In genomic region chr10:133158437-133158755, GRCh38 we compare ENCODE assay signal across 12 cellular contexts. TPM values are rescaled to one million over a fixed set of nuclear protein-coding genes. Genes with fewer than 3 reads are reported as not detected.
DNase-seq lines count a peak whose midpoint lies in the region; ATAC-seq and TF ChIP-seq lines count a peak whose summit lies in the region.
"Had no signal": no experiment of that assay in that cellular context is flagged by ENCODE, and none has a peak within 500 bp of the region (broad histone marks: within the 10 kb centered on the region; RNA-seq: fewer than 3 reads in every experiment).

No MANE protein-coding gene starts in this region.

- H3K27ac Mint-ChIP-seq in H9 = no peak overlapping the region
- no peak overlapping the region for H3K27ac Mint-ChIP-seq in chondrocyte (ENCODE audit: unreplicated experiment)
- no peak overlapping the region for H3K27ac Mint-ChIP-seq in nephron
- H3K27ac Mint-ChIP-seq: B cell; CD4-positive, alpha-beta T cell; IgD-negative memory B cell had no signal

- peaks cover 7 to 10% (median 9%) of the 10 kb centered on the region in 3 experiments; a peak in 6 of 7 replicates for H3K36me3 Mint-ChIP-seq in H9 (ENCODE audit: insufficient read depth in 1 of 3, low read depth in 3 of 3)
- no peaks in the 10 kb centered on the region for H3K36me3 Mint-ChIP-seq in chondrocyte (ENCODE audit: low read depth)
- no peaks in the 10 kb centered on the region for H3K36me3 Mint-ChIP-seq in nephron (ENCODE audit: low read depth)
- H3K36me3 Mint-ChIP-seq: IgD-negative memory B cell had no signal

- no peak overlapping the region for H4K5ac ChIP-seq in H9 (ENCODE audit: insufficient read length, low read depth, low read length)

- H3K4me1 ChIP-seq in H9 (ENCODE audit: insufficient read depth, low read length) (no peaks in the 10 kb centered on the region; the same call in 1 of the 2 replicates), esophagus squamous epithelium (peaks cover 7 to 30% (median 12%) of the 10 kb centered on the region in 3 donors)
- H3K4me1 ChIP-seq: HAP-1 had no signal

- H2AK5ac ChIP-seq in H9 (ENCODE audit: insufficient read length, low read length) = no peak overlapping the region

- H3K27ac ChIP-seq in H9 (ENCODE audit: insufficient read length, low read depth, low read length) (no peak overlapping the region), esophagus squamous epithelium (no peak overlapping the region)
- H3K27ac ChIP-seq: GM23248 had no signal

- H3K79me2 ChIP-seq in H9 (ENCODE audit: insufficient read depth, low read length) = no peaks in the 10 kb centered on the region

- H3K9me3 Mint-ChIP-seq in H9 (peaks cover 3 to 4% of the 10 kb centered on the region in 2 experiments; a peak in 1 of 5 replicates), chondrocyte (ENCODE audit: low read depth) (no peaks in the 10 kb centered on the region), nephron (peaks cover 3% of the 10 kb centered on the region)
- H3K9me3 Mint-ChIP-seq: CD4-positive, alpha-beta T cell; IgD-negative memory B cell had no signal

- H3K36me3 ChIP-seq in esophagus squamous epithelium = no peaks in the 10 kb centered on the region
- H3K36me3 ChIP-seq: HAP-1 had no signal

- H3K4me2 ChIP-seq in H9 (ENCODE audit: insufficient read depth, insufficient read length, low read length) = no peak overlapping the region

- H2BK120ac ChIP-seq in H9 (ENCODE audit: low read depth, low read length, poor library complexity, severe bottlenecking) = no peak overlapping the region

- H3K23me2 ChIP-seq in H9 (ENCODE audit: insufficient read length, low read depth, low read length, poor library complexity, severe bottlenecking) = peaks cover 10% of the 10 kb centered on the region

- no CpG with 5 or more reads among the region's 12 CpGs for WGBS in H9 (ENCODE audit: extremely low coverage, insufficient read length, low lambda C conversion rate)
- WGBS in esophagus squamous epithelium, 2 donors = 49 to 53% methylated on average over 9 to 12 of the region's 12 CpGs

- DNase-seq in H9 (peak; percentile 32), chondrocyte (ENCODE audit: low spot score) (peak; percentile 54), retina (peak; percentile 32), esophagus squamous epithelium (lab: John Stamatoyannopoulos, UW) (no peak), NCI-H1694 (lab: John Stamatoyannopoulos, UW) (no peak)
- DNase-seq: CD4-positive, alpha-beta T cell had no signal

- H2BK5ac ChIP-seq in H9 (ENCODE audit: insufficient read length, low read length) = no peak overlapping the region

- no peak overlapping the region for H4K8ac ChIP-seq in H9 (replicated peaks; ENCODE audit: insufficient read length, low read depth, low read length)

- peak overlapping the region in 1 of 2 experiments; percentile 42; a peak in 1 of 5 replicates for H3K4me3 Mint-ChIP-seq in H9
- H3K4me3 Mint-ChIP-seq in chondrocyte (ENCODE audit: unreplicated experiment) = no peak overlapping the region
- peak overlapping the region in 2 of 3 experiments; percentile 41 to 63 for H3K4me3 Mint-ChIP-seq in nephron
- H3K4me3 Mint-ChIP-seq: CD4-positive, alpha-beta T cell had no signal

- no peak overlapping the region for H2BK20ac ChIP-seq in H9 (ENCODE audit: low read depth, low read length, poor library complexity, severe bottlenecking)

- H3K27me3 Mint-ChIP-seq in H9 (ENCODE audit: low read depth) = peaks cover 3% of the 10 kb centered on the region
- peaks cover 36% of the 10 kb centered on the region for H3K27me3 Mint-ChIP-seq in chondrocyte (ENCODE audit: low read depth)
- peaks cover 12% of the 10 kb centered on the region for H3K27me3 Mint-ChIP-seq in nephron (ENCODE audit: low read depth)

- H3K56ac ChIP-seq in H9 (ENCODE audit: insufficient read length, low read depth, low read length) = no peak overlapping the region

- H3K79me1 ChIP-seq in H9 (ENCODE audit: insufficient read depth, low read depth, low read length, poor library complexity, severe bottlenecking) = no peaks in the 10 kb centered on the region

- no peak overlapping the region for H3K14ac ChIP-seq in H9 (ENCODE audit: insufficient read depth, low read length)

- no peak overlapping the region for H3K18ac ChIP-seq in H9 (ENCODE audit: insufficient read length, low read depth, low read length)

- intact Hi-C loops in esophagus squamous epithelium (cut with DNase I) = no loop called here

- no peak overlapping the region for H2BK15ac ChIP-seq in H9 (ENCODE audit: low read depth, low read length)

- no peak overlapping the region for H2BK12ac ChIP-seq in H9 (ENCODE audit: insufficient read length, low read depth, low read length)

- no peak overlapping the region for H2AFZ ChIP-seq in H9 (ENCODE audit: low read length)
- H2AFZ ChIP-seq: GM23248 had no signal

- no peaks in the 10 kb centered on the region for H3K27me3 ChIP-seq in H9 (ENCODE audit: insufficient read depth, low read length)
- H3K27me3 ChIP-seq in esophagus squamous epithelium = peaks cover 3 to 55% (median 4%) of the 10 kb centered on the region in 4 donors

- ATAC-seq in HG02938 (IDR thresholded peaks at IDR 0.05; ENCODE audit: unreplicated experiment) = no peak

- no peak overlapping the region for H3K9ac ChIP-seq in H9 (ENCODE audit: extremely low read depth, insufficient read length, low read length)
- H3K9ac ChIP-seq: GM23248 had no signal

- H3K23ac ChIP-seq in H9 (ENCODE audit: insufficient read length, low read depth, low read length) = no peak overlapping the region

- TF ChIP-seq CTCF in H9 (conservative IDR thresholded peaks at IDR 0.05) (no peak), chondrocyte (IDR thresholded peaks at IDR 0.05) (no peak), nephron (IDR thresholded peaks at IDR 0.05; ENCODE audit: unreplicated experiment in 3 of 3) (no peak), esophagus squamous epithelium (IDR thresholded peaks at IDR 0.05) (no peak)

- H3K4me3 ChIP-seq in esophagus squamous epithelium = no peak overlapping the region
- H3K4me3 ChIP-seq: GM23248, HAP-1 had no signal

- H3K9me3 ChIP-seq in H9 (ENCODE audit: control insufficient read depth, low read depth, low read length) (no peaks in the 10 kb centered on the region), esophagus squamous epithelium (no peaks in the 10 kb centered on the region)
- H3K9me3 ChIP-seq: HAP-1 had no signal

- TF ChIP-seq POLR2A in esophagus squamous epithelium (IDR thresholded peaks at IDR 0.05) = no peak

- H3K4me1 Mint-ChIP-seq in H9 (peaks cover 22 to 29% of the 10 kb centered on the region in 2 experiments), chondrocyte (ENCODE audit: low read depth) (no peaks in the 10 kb centered on the region), nephron (peaks cover 20% of the 10 kb centered on the region)

- H3K4ac ChIP-seq in H9 (ENCODE audit: low read depth, low read length) = no peak overlapping the region

- no peak overlapping the region for H4K91ac ChIP-seq in H9 (ENCODE audit: insufficient read length, low read depth, low read length)

- no peak overlapping the region for H3T11ph ChIP-seq in H9 (ENCODE audit: low read length)

- H4K20me1 ChIP-seq in H9 (ENCODE audit: control insufficient read depth, insufficient read depth, insufficient read length) = no peaks in the 10 kb centered on the region

RNA-seq across cellular contexts. Expression of gene KNDC1, which starts 1.6 kb away (rescaled TPM):
- total RNA-seq in H9 (2021) (13.7 and 15.7 TPM in 2 replicates), chondrocyte (0.24 to 0.72 TPM (median 0.55 TPM) in 3 replicates), esophagus squamous epithelium (under 1 TPM in 3 of 4 donors, not detected in 1; 0.19 to 0.64 (median 0.53) TPM)
- total RNA-seq: CD4-positive, alpha-beta T cell had no signal

Comparison
In these comparisons a context has a peak if more than half of its experiments do, and no peak if none do; other contexts are left out.
1. DNase-seq: peak in H9 (single experiment), chondrocyte (single experiment) and retina (single experiment); none in esophagus squamous epithelium (single experiment) and NCI-H1694 (single experiment).